ENCODE assay signal across 1 cellular context in genomic region chr9:96854073-96854876, GRCh38.
A peak's percentile ranks its signal among the peaks of the same experiment; 100 is the strongest.
TF ChIP-seq lines count a peak whose summit lies in the region.

Gene ZNF782, minus strand, starts transcription at chr9:96854514. Its CDS starts 2,553 bp downstream, at chr9:96851961.

TF ChIP-seq in H1, 55 proteins besides CTCF, POLR2A, EP300 and RAD21 (continued from another document):
- TF ChIP-seq, protein P1, sequence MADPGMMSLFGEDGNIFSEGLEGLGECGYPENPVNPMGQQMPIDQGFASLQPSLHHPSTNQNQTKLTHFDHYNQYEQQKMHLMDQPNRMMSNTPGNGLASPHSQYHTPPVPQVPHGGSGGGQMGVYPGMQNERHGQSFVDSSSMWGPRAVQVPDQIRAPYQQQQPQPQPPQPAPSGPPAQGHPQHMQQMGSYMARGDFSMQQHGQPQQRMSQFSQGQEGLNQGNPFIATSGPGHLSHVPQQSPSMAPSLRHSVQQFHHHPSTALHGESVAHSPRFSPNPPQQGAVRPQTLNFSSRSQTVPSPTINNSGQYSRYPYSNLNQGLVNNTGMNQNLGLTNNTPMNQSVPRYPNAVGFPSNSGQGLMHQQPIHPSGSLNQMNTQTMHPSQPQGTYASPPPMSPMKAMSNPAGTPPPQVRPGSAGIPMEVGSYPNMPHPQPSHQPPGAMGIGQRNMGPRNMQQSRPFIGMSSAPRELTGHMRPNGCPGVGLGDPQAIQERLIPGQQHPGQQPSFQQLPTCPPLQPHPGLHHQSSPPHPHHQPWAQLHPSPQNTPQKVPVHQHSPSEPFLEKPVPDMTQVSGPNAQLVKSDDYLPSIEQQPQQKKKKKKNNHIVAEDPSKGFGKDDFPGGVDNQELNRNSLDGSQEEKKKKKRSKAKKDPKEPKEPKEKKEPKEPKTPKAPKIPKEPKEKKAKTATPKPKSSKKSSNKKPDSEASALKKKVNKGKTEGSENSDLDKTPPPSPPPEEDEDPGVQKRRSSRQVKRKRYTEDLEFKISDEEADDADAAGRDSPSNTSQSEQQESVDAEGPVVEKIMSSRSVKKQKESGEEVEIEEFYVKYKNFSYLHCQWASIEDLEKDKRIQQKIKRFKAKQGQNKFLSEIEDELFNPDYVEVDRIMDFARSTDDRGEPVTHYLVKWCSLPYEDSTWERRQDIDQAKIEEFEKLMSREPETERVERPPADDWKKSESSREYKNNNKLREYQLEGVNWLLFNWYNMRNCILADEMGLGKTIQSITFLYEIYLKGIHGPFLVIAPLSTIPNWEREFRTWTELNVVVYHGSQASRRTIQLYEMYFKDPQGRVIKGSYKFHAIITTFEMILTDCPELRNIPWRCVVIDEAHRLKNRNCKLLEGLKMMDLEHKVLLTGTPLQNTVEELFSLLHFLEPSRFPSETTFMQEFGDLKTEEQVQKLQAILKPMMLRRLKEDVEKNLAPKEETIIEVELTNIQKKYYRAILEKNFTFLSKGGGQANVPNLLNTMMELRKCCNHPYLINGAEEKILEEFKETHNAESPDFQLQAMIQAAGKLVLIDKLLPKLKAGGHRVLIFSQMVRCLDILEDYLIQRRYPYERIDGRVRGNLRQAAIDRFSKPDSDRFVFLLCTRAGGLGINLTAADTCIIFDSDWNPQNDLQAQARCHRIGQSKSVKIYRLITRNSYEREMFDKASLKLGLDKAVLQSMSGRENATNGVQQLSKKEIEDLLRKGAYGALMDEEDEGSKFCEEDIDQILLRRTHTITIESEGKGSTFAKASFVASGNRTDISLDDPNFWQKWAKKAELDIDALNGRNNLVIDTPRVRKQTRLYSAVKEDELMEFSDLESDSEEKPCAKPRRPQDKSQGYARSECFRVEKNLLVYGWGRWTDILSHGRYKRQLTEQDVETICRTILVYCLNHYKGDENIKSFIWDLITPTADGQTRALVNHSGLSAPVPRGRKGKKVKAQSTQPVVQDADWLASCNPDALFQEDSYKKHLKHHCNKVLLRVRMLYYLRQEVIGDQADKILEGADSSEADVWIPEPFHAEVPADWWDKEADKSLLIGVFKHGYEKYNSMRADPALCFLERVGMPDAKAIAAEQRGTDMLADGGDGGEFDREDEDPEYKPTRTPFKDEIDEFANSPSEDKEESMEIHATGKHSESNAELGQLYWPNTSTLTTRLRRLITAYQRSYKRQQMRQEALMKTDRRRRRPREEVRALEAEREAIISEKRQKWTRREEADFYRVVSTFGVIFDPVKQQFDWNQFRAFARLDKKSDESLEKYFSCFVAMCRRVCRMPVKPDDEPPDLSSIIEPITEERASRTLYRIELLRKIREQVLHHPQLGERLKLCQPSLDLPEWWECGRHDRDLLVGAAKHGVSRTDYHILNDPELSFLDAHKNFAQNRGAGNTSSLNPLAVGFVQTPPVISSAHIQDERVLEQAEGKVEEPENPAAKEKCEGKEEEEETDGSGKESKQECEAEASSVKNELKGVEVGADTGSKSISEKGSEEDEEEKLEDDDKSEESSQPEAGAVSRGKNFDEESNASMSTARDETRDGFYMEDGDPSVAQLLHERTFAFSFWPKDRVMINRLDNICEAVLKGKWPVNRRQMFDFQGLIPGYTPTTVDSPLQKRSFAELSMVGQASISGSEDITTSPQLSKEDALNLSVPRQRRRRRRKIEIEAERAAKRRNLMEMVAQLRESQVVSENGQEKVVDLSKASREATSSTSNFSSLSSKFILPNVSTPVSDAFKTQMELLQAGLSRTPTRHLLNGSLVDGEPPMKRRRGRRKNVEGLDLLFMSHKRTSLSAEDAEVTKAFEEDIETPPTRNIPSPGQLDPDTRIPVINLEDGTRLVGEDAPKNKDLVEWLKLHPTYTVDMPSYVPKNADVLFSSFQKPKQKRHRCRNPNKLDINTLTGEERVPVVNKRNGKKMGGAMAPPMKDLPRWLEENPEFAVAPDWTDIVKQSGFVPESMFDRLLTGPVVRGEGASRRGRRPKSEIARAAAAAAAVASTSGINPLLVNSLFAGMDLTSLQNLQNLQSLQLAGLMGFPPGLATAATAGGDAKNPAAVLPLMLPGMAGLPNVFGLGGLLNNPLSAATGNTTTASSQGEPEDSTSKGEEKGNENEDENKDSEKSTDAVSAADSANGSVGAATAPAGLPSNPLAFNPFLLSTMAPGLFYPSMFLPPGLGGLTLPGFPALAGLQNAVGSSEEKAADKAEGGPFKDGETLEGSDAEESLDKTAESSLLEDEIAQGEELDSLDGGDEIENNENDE (IDR thresholded peaks at IDR 0.05; ENCODE audit: insufficient replicate concordance, low read length) = no peak
- no peak for TF ChIP-seq TCF12 (IDR thresholded peaks at IDR 0.05; ENCODE audit: low read depth, low read length)
- no peak for TF ChIP-seq CHD2 (IDR thresholded peaks at IDR 0.05; ENCODE audit: low read length)
- TF ChIP-seq EGR1 (IDR thresholded peaks at IDR 0.05; ENCODE audit: borderline replicate concordance, low read depth, low read length) = peak; percentile 59; the same call in 1 of the 2 replicates
- no peak for TF ChIP-seq SP1 (IDR thresholded peaks at IDR 0.05; ENCODE audit: low read depth, low read length)
- no peak for TF ChIP-seq EZH2 (IDR thresholded peaks at IDR 0.05; ENCODE audit: low read depth, low read length, severe bottlenecking)
- TF ChIP-seq SIN3A (conservative IDR thresholded peaks at IDR 0.05 in 1 of 2, IDR thresholded peaks at IDR 0.05 in 1 of 2; ENCODE audit: low read depth in 1 of 2, low read length in 2 of 2) = peak; percentile 40 to 61; a peak in 2 of 4 replicates
- TF ChIP-seq KDM4A (IDR thresholded peaks at IDR 0.05; ENCODE audit: low read depth, low read length, severe bottlenecking) = peak; percentile 88
- TF ChIP-seq TAF7 (optimal IDR thresholded peaks at IDR 0.05; ENCODE audit: borderline replicate concordance, low read depth, low read length) = no peak
- TF ChIP-seq, protein P2, sequence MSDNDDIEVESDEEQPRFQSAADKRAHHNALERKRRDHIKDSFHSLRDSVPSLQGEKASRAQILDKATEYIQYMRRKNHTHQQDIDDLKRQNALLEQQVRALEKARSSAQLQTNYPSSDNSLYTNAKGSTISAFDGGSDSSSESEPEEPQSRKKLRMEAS (IDR thresholded peaks at IDR 0.05) = peak; percentile 79
- peak; percentile 92 for TF ChIP-seq E2F6 (IDR thresholded peaks at IDR 0.05)
- peak; percentile 64 for TF ChIP-seq NRF1 (IDR thresholded peaks at IDR 0.05; ENCODE audit: low read depth, low read length)
- TF ChIP-seq CBX5 (IDR thresholded peaks at IDR 0.05; ENCODE audit: low read depth, low read length) = no peak
- no peak for TF ChIP-seq GABPA (IDR thresholded peaks at IDR 0.05; ENCODE audit: borderline replicate concordance, insufficient read depth, low read length)
- TF ChIP-seq, protein P3, sequence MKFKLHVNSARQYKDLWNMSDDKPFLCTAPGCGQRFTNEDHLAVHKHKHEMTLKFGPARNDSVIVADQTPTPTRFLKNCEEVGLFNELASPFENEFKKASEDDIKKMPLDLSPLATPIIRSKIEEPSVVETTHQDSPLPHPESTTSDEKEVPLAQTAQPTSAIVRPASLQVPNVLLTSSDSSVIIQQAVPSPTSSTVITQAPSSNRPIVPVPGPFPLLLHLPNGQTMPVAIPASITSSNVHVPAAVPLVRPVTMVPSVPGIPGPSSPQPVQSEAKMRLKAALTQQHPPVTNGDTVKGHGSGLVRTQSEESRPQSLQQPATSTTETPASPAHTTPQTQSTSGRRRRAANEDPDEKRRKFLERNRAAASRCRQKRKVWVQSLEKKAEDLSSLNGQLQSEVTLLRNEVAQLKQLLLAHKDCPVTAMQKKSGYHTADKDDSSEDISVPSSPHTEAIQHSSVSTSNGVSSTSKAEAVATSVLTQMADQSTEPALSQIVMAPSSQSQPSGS (IDR thresholded peaks at IDR 0.05; ENCODE audit: low read length) = no peak
- TF ChIP-seq TAF1 (IDR thresholded peaks at IDR 0.05; ENCODE audit: low read depth, low read length) = peak; percentile 54; the same call in 1 of the 2 replicates
- TF ChIP-seq SIRT6 (IDR thresholded peaks at IDR 0.05; ENCODE audit: low read length) = no peak
- no peak for TF ChIP-seq GTF2F1 (IDR thresholded peaks at IDR 0.05; ENCODE audit: borderline replicate concordance, low read depth, low read length)
- TF ChIP-seq JUN (IDR thresholded peaks at IDR 0.05; ENCODE audit: low read depth, low read length) = no peak
- TF ChIP-seq SAP30 (IDR thresholded peaks at IDR 0.05; ENCODE audit: insufficient read depth, insufficient replicate concordance, low read length) = no peak
- TF ChIP-seq CEBPB (IDR thresholded peaks at IDR 0.05; ENCODE audit: low read depth, low read length) = no peak
- TF ChIP-seq SIX5 (IDR thresholded peaks at IDR 0.05; ENCODE audit: low read depth, low read length) = peak; percentile 62
- no peak for TF ChIP-seq YY1 (IDR thresholded peaks at IDR 0.05; ENCODE audit: low read depth, low read length)
- no peak for TF ChIP-seq TEAD4 (IDR thresholded peaks at IDR 0.05; ENCODE audit: low read depth, low read length)
- TF ChIP-seq USF2 (IDR thresholded peaks at IDR 0.05; ENCODE audit: low read length) = no peak
- no peak for TF ChIP-seq RNF2 (IDR thresholded peaks at IDR 0.05; ENCODE audit: borderline replicate concordance, low read depth, low read length, missing control alignments, poor library complexity, severe bottlenecking)
- TF ChIP-seq ATF3 (IDR thresholded peaks at IDR 0.05; ENCODE audit: insufficient read depth, low read depth, low read length) = no peak
- TF ChIP-seq HDAC2 (IDR thresholded peaks at IDR 0.05; ENCODE audit: borderline replicate concordance in 1 of 2, low read depth in 2 of 2, low read length in 2 of 2) = no peak
- no peak for TF ChIP-seq SP2 (IDR thresholded peaks at IDR 0.05; ENCODE audit: low read length)
- no peak for TF ChIP-seq BACH1 (IDR thresholded peaks at IDR 0.05; ENCODE audit: low read length)
- no peak for TF ChIP-seq BRCA1 (IDR thresholded peaks at IDR 0.05; ENCODE audit: low read depth, low read length)
- no peak for TF ChIP-seq POLR2AphosphoS5 (IDR thresholded peaks at IDR 0.05; ENCODE audit: low read depth, low read length)
- TF ChIP-seq MAFK (IDR thresholded peaks at IDR 0.05; ENCODE audit: low read depth, low read length) = no peak
- TF ChIP-seq TBP (IDR thresholded peaks at IDR 0.05; ENCODE audit: low read depth, low read length) = no peak
- no peak for TF ChIP-seq CBX8 (IDR thresholded peaks at IDR 0.05; ENCODE audit: borderline replicate concordance, low read depth, low read length)
- no peak for TF ChIP-seq KDM1A (IDR thresholded peaks at IDR 0.05; ENCODE audit: borderline replicate concordance, low read length)
- TF ChIP-seq BCL11A (IDR thresholded peaks at IDR 0.05; ENCODE audit: low read depth in 2 of 2, low read length in 2 of 2) = no peak
- TF ChIP-seq ZNF274 (IDR thresholded peaks at IDR 0.05; ENCODE audit: borderline replicate concordance, extremely low read depth, low read length) = no peak
- TF ChIP-seq CREB1 (IDR thresholded peaks at IDR 0.05) = peak; percentile 82
- TF ChIP-seq SRF (IDR thresholded peaks at IDR 0.05; ENCODE audit: low read depth, low read length) = no peak; the same call in 1 of the 2 replicates
- TF ChIP-seq CTBP2 (IDR thresholded peaks at IDR 0.05; ENCODE audit: borderline replicate concordance, insufficient read depth, insufficient read length, low read length) = no peak
- TF ChIP-seq SUZ12 (IDR thresholded peaks at IDR 0.05; ENCODE audit: low read length) = no peak
- no peak for TF ChIP-seq HDAC6 (IDR thresholded peaks at IDR 0.05; ENCODE audit: low read depth, low read length)
TF ChIP-seq in H1: peak in this region for 12.
